20 cellular contexts compared by ENCODE assay signal in genomic region chr12:84877340-84877739, GRCh38. TPM values are rescaled to one million over a fixed set of nuclear protein-coding genes. Genes with fewer than 3 reads are reported as not detected.
"Had no signal": no experiment of that assay in that cellular context is flagged by ENCODE, and none has a peak within 500 bp of the region (broad histone marks: within the 10 kb centered on the region; RNA-seq: fewer than 3 reads in every experiment).

No MANE protein-coding gene starts in this region.

- H3K36me3 ChIP-seq: colonic mucosa, heart left ventricle, left ventricle myocardium inferior, lower lobe of right lung, neutrophil, right lobe of liver, stomach, thoracic aorta, transverse colon had no signal

- H3K9me3 ChIP-seq: colonic mucosa, heart left ventricle, left ventricle myocardium inferior, lower lobe of right lung, neutrophil, psoas muscle, right lobe of liver, stomach, thoracic aorta, transverse colon had no signal

- H3K27me3 ChIP-seq: colonic mucosa, neutrophil, right lobe of liver, stomach, transverse colon had no signal

- DNase-seq: colonic mucosa; dermis blood vessel endothelial cell; erythroblast; foreskin melanocyte; heart left ventricle; hypothalamus; left ventricle myocardium inferior; lower lobe of right lung; mesendoderm; naive B cell; psoas muscle; retina; right lobe of liver; stimulated activated naive CD4-positive, alpha-beta T cell; stomach; substantia nigra; transverse colon had no signal

- H3K4me3 ChIP-seq: colonic mucosa, heart left ventricle, left ventricle myocardium inferior, lower lobe of right lung, psoas muscle, right lobe of liver, stomach, thoracic aorta, transverse colon had no signal

- ATAC-seq: heart left ventricle, lower lobe of right lung, psoas muscle, right lobe of liver had no signal

- H3K27ac ChIP-seq: colonic mucosa, heart left ventricle, left ventricle myocardium inferior, lower lobe of right lung, neutrophil, psoas muscle, right lobe of liver, stomach, thoracic aorta, transverse colon had no signal

- H3K4me1 ChIP-seq: colonic mucosa, heart left ventricle, left ventricle myocardium inferior, lower lobe of right lung, psoas muscle, right lobe of liver, stomach, transverse colon had no signal

RNA-seq across cellular contexts. Expression of gene SLC6A15, which starts 35.3 kb away (rescaled TPM):
- total RNA-seq: heart left ventricle, left ventricle myocardium inferior, lower lobe of right lung, osteoblast, right lobe of liver had no signal
- polyA plus RNA-seq: heart left ventricle had no signal
